In genomic region chr22:26903030-26903856, GRCh38 we compare ENCODE assay signal across 12 cellular contexts.
A peak's percentile ranks its signal among the peaks of the same experiment; 100 is the strongest.
DNase-seq lines count a peak whose midpoint lies in the region; ATAC-seq and TF ChIP-seq lines count a peak whose summit lies in the region.
"Had no signal": no experiment of that assay in that cellular context is flagged by ENCODE, and none has a peak within 500 bp of the region (broad histone marks: within the 10 kb centered on the region; RNA-seq: fewer than 3 reads in every experiment).

No MANE protein-coding gene starts in this region.

- CTCF ChIA-PET in naive thymus-derived CD4-positive, alpha-beta T cell (lab: Charles Lee) = no interaction called here
- CTCF ChIA-PET in GM10248 (lab: Yijun Ruan, JAX) = no interaction called here

- no peak overlapping the region; a peak in 1 of 22 replicates for H3K9ac ChIP-seq in BLaER1 treated with 17β-estradiol and CSF1 and Interleukin-3, amounts not matched to agents 10 nM and 100 nM
- H3K9ac ChIP-seq in Karpas-422 (ENCODE audit: low read length) = no peak overlapping the region

- no peak overlapping the region for H3K27ac ChIP-seq in BLaER1 treated with 17β-estradiol and CSF1 and Interleukin-3, amounts not matched to agents 10 nM and 100 nM
- H3K27ac ChIP-seq in Karpas-422 (ENCODE audit: low read length) = no peak overlapping the region
- H3K27ac ChIP-seq in naive thymus-derived CD4-positive, alpha-beta T cell (ENCODE audit: low read depth, low read length) = no peak overlapping the region
- H3K27ac ChIP-seq: thoracic aorta, VCaP had no signal

- intact Hi-C loops in naive thymus-derived CD4-positive, alpha-beta T cell (cut with micrococcal nuclease) = no loop called here

- H3K4me1 Mint-ChIP-seq in effector memory CD8-positive, alpha-beta T cell (ENCODE audit: low read depth in 2 of 2) = peaks cover 7 to 14% of the 10 kb centered on the region in 2 donors
- peaks cover 5 to 24% (median 21%) of the 10 kb centered on the region in 7 donors for H3K4me1 Mint-ChIP-seq in naive thymus-derived CD4-positive, alpha-beta T cell

- no peak for TF ChIP-seq CTCF in GM10248 (IDR thresholded peaks at IDR 0.05; ENCODE audit: control extremely low read depth, extremely low read depth, low read depth, missing control alignments)

- peak overlapping the region; percentile 44 to 77 for H3K27ac Mint-ChIP-seq in effector memory CD8-positive, alpha-beta T cell
- H3K27ac Mint-ChIP-seq in naive thymus-derived CD4-positive, alpha-beta T cell = peak overlapping the region in 3 of 9 donors; percentile 56 to 84 (median 73)

- no peak overlapping the region for H2AFZ ChIP-seq in Karpas-422 (ENCODE audit: low read length)

- H3K36me3 ChIP-seq in BLaER1 treated with 17β-estradiol and CSF1 and Interleukin-3, amounts not matched to agents 10 nM and 100 nM = no peaks in the 10 kb centered on the region
- no peaks in the 10 kb centered on the region for H3K36me3 ChIP-seq in Karpas-422 (ENCODE audit: insufficient read depth, low read length)
- H3K36me3 ChIP-seq in naive thymus-derived CD4-positive, alpha-beta T cell (ENCODE audit: control insufficient read depth in 2 of 3, insufficient read depth in 3 of 3, low read length in 3 of 3) = no peaks in the 10 kb centered on the region
- H3K36me3 ChIP-seq: thoracic aorta had no signal

- no peak overlapping the region for H3K4me3 ChIP-seq in BLaER1 treated with 17β-estradiol and CSF1 and Interleukin-3, amounts not matched to agents 10 nM and 100 nM
- peak overlapping the region; percentile 44; the same call in 1 of the 2 replicates for H3K4me3 ChIP-seq in Karpas-422 (ENCODE audit: low read length)
- no peak overlapping the region for H3K4me3 ChIP-seq in naive thymus-derived CD4-positive, alpha-beta T cell (ENCODE audit: low read length)
- H3K4me3 ChIP-seq: thoracic aorta had no signal

- no peaks in the 10 kb centered on the region for H3K9me2 ChIP-seq in Karpas-422 (replicated peaks; ENCODE audit: insufficient read depth, low read length)

- DNase-seq in Karpas-422 = peak; percentile 48
- no peak for DNase-seq in effector memory CD8-positive, alpha-beta T cell
- DNase-seq in naive thymus-derived CD4-positive, alpha-beta T cell = peak in 1 of 9 donors; percentile 2
- DNase-seq in GM10248 (ENCODE audit: extremely low spot score) = no peak
- no peak for DNase-seq in SHP77 treated with DMSO at 0.1 percent for 48 hours (lab: John Stamatoyannopoulos, UW)
- DNase-seq: IMR-90, NCI-H510A treated with DMSO at 0.1 percent for 48 hours had no signal

- H3K4me2 ChIP-seq in BLaER1 treated with 17β-estradiol and CSF1 and Interleukin-3, amounts not matched to agents 10 nM and 100 nM = peak overlapping the region; percentile 21 to 68 (median 54); a peak in 20 of 22 replicates
- H3K4me2 ChIP-seq in Karpas-422 (ENCODE audit: low read depth, low read length, poor library complexity, severe bottlenecking) = peak overlapping the region; percentile 67

- no peaks in the 10 kb centered on the region for H3K36me3 Mint-ChIP-seq in effector memory CD8-positive, alpha-beta T cell (ENCODE audit: insufficient read depth)
- H3K36me3 Mint-ChIP-seq in naive thymus-derived CD4-positive, alpha-beta T cell = peaks cover 0 to 14% (median 6%) of the 10 kb centered on the region in 5 donors

- no peaks in the 10 kb centered on the region for H3K9me3 Mint-ChIP-seq in effector memory CD8-positive, alpha-beta T cell
- peaks cover 0 to 8% (median 0%) of the 10 kb centered on the region in 11 donors for H3K9me3 Mint-ChIP-seq in naive thymus-derived CD4-positive, alpha-beta T cell

- H3K4me3 Mint-ChIP-seq in effector memory CD8-positive, alpha-beta T cell = peak overlapping the region; percentile 61 to 68
- H3K4me3 Mint-ChIP-seq in naive thymus-derived CD4-positive, alpha-beta T cell = peak overlapping the region in 9 of 10 donors; percentile 56 to 80 (median 67)

- no peak for ATAC-seq in effector memory CD8-positive, alpha-beta T cell (replicated peaks)
- ATAC-seq in naive thymus-derived CD4-positive, alpha-beta T cell = no peak
- ATAC-seq in HG03159 (IDR thresholded peaks at IDR 0.05; ENCODE audit: unreplicated experiment) = no peak
- no peak for ATAC-seq in HG03095 (IDR thresholded peaks at IDR 0.05; ENCODE audit: unreplicated experiment)

- H3K79me2 ChIP-seq in Karpas-422 (ENCODE audit: low read length) = no peaks in the 10 kb centered on the region

- H3K4me1 ChIP-seq in BLaER1 treated with 17β-estradiol and CSF1 and Interleukin-3, amounts not matched to agents 10 nM and 100 nM = peaks cover 0 to 8% (median 4%) of the 10 kb centered on the region in 10 experiments; a peak in 11 of 20 replicates
- H3K4me1 ChIP-seq in Karpas-422 (ENCODE audit: low read length) = peaks cover 6% of the 10 kb centered on the region
- H3K4me1 ChIP-seq in naive thymus-derived CD4-positive, alpha-beta T cell (ENCODE audit: control insufficient read depth in 2 of 2, insufficient read depth in 2 of 2, low read length in 2 of 2) = peaks cover 0 to 6% of the 10 kb centered on the region in 2 donors

- 0 out of 22 replicates have a peak, but pooled peaks cover 0 to 5% (median 0%) of the 10 kb centered on the region in 11 experiments for H3K9me3 ChIP-seq in BLaER1 treated with 17β-estradiol and CSF1 and Interleukin-3, amounts not matched to agents 10 nM and 100 nM (replicated peaks in 1 of 11)
- no peaks in the 10 kb centered on the region for H3K9me3 ChIP-seq in Karpas-422 (ENCODE audit: low read length)
- no peaks in the 10 kb centered on the region for H3K9me3 ChIP-seq in naive thymus-derived CD4-positive, alpha-beta T cell (ENCODE audit: control insufficient read depth in 2 of 3, low read length in 3 of 3)
- H3K9me3 ChIP-seq: thoracic aorta had no signal

- H3K27me3 ChIP-seq in BLaER1 treated with 17β-estradiol and CSF1 and Interleukin-3, amounts not matched to agents 10 nM and 100 nM = peaks cover 10 to 22% (median 18%) of the 10 kb centered on the region in 11 experiments; a peak in 15 of 22 replicates
- H3K27me3 ChIP-seq in Karpas-422 (ENCODE audit: low read length) = no peaks in the 10 kb centered on the region
- H3K27me3 ChIP-seq in naive thymus-derived CD4-positive, alpha-beta T cell (ENCODE audit: control insufficient read depth in 2 of 2, insufficient read depth in 2 of 2, low read length in 2 of 2) = peaks cover 0 to 3% of the 10 kb centered on the region in 2 donors

- H4K20me1 ChIP-seq in BLaER1 treated with 17β-estradiol and CSF1 and Interleukin-3, amounts not matched to agents 10 nM and 100 nM = 0 out of 22 replicates have a peak, but pooled peaks cover 0 to 6% (median 0%) of the 10 kb centered on the region in 11 experiments
- H4K20me1 ChIP-seq in Karpas-422 (ENCODE audit: insufficient read depth, low read depth, low read length) = no peaks in the 10 kb centered on the region

- POLR2A ChIA-PET in naive thymus-derived CD4-positive, alpha-beta T cell (lab: Charles Lee) = no interaction called here
- POLR2A ChIA-PET in GM10248 (lab: Yijun Ruan, JAX) = no interaction called here

- H3K27me3 Mint-ChIP-seq in effector memory CD8-positive, alpha-beta T cell = peaks cover 49 to 50% of the 10 kb centered on the region in 2 donors
- peaks cover 33 to 70% (median 35%) of the 10 kb centered on the region in 5 donors for H3K27me3 Mint-ChIP-seq in naive thymus-derived CD4-positive, alpha-beta T cell
